Comparison of ENCODE assay signal across 15 cellular contexts in genomic region chr12:118017926-118018325, GRCh38. TPM values are rescaled to one million over a fixed set of nuclear protein-coding genes. Genes with fewer than 3 reads are reported as not detected.
DNase-seq lines count a peak whose midpoint lies in the region; ATAC-seq and TF ChIP-seq lines count a peak whose summit lies in the region.
"Had no signal": no experiment of that assay in that cellular context is flagged by ENCODE, and none has a peak within 500 bp of the region (broad histone marks: within the 10 kb centered on the region; RNA-seq: fewer than 3 reads in every experiment).

No MANE protein-coding gene starts in this region.

- H3K14ac ChIP-seq in trophoblast cell (ENCODE audit: low read length), result no peak overlapping the region

- no peak overlapping the region for H2AK5ac ChIP-seq in trophoblast cell (ENCODE audit: low read length)

- no peak overlapping the region for H2AFZ ChIP-seq in trophoblast cell (ENCODE audit: insufficient read depth, low read length, poor library complexity)

- no peak overlapping the region for H3K4ac ChIP-seq in trophoblast cell (ENCODE audit: low read depth, low read length)

- peaks cover 5% of the 10 kb centered on the region for H3K79me2 ChIP-seq in trophoblast cell (ENCODE audit: control insufficient read depth, insufficient read depth, low read length, poor library complexity)

- peaks cover 0 to 4% of the 10 kb centered on the region in 2 experiments for H3K4me1 ChIP-seq in trophoblast cell (ENCODE audit: control insufficient read depth in 1 of 2, insufficient read depth in 2 of 2, low read length in 2 of 2)
- peaks cover 5 to 17% of the 10 kb centered on the region in 2 donors for H3K4me1 ChIP-seq in adrenal gland (replicated peaks in 1 of 2)

- H3K36me3 Mint-ChIP-seq in activated T-cell treated with anti-CD3 and anti-CD28 coated beads, Interleukin-2, amount 50 U/mL, for 4 hours (ENCODE audit: insufficient read depth), result peaks cover 24% of the 10 kb centered on the region
- H3K36me3 Mint-ChIP-seq in central memory CD8-positive, alpha-beta T cell (ENCODE audit: insufficient read depth), result peaks cover 36% of the 10 kb centered on the region

- H3K9me3 Mint-ChIP-seq in activated T-cell treated with anti-CD3 and anti-CD28 coated beads, Interleukin-2, amount 50 U/mL, for 4 hours, result no peaks in the 10 kb centered on the region
- H3K9me3 Mint-ChIP-seq in central memory CD8-positive, alpha-beta T cell, result no peaks in the 10 kb centered on the region
- H3K9me3 Mint-ChIP-seq: dendritic cell treated with granulocyte-macrophage colony-stimulating factor and Interleukin-4, amounts not matched to agents 40 ng/mL and 50 ng/mL, for 4 days had no signal

- no peaks in the 10 kb centered on the region for H3K27me3 ChIP-seq in trophoblast cell (ENCODE audit: insufficient read depth, low read length)
- no peaks in the 10 kb centered on the region for H3K27me3 ChIP-seq in adrenal gland

- H2BK12ac ChIP-seq in trophoblast cell (ENCODE audit: low read length), result no peak overlapping the region

- no peak overlapping the region for H4K8ac ChIP-seq in trophoblast cell (ENCODE audit: low read depth, low read length)

- H3K4me3 Mint-ChIP-seq in activated T-cell treated with anti-CD3 and anti-CD28 coated beads, Interleukin-2, amount 50 U/mL, for 4 hours, result peak overlapping the region; percentile 95
- H3K4me3 Mint-ChIP-seq in central memory CD8-positive, alpha-beta T cell, result peak overlapping the region; percentile 93

- H2BK5ac ChIP-seq in trophoblast cell (ENCODE audit: low read depth, low read length, poor library complexity), result no peak overlapping the region

- intact Hi-C loops in Right ventricle myocardium inferior (cut with DNase I), result loop anchor here (5.0 to 10.0 kb wide), 2 partner anchors 39 to 357 kb away; partner anchors contain the start of genes SUDS3 and TAOK3
- intact Hi-C loops in adrenal gland (cut with DNase I), result loop anchor here in 1 of 2 donors (10.0 kb wide), 1 partner anchor 143 kb away; no protein-coding TSS in a partner anchor

- H3K9ac ChIP-seq in trophoblast cell (ENCODE audit: low read length), result no peak overlapping the region

- H4K12ac ChIP-seq in trophoblast cell (ENCODE audit: low read depth, low read length), result no peak overlapping the region

- no peak overlapping the region for H3K18ac ChIP-seq in trophoblast cell (ENCODE audit: low read length)

- H3K36me3 ChIP-seq in trophoblast cell (ENCODE audit: control insufficient read depth in 1 of 2, insufficient read depth in 2 of 2, low read length in 2 of 2) (peaks cover 19 to 21% of the 10 kb centered on the region in 2 experiments), adrenal gland (replicated peaks in 1 of 2) (peaks cover 0 to 12% of the 10 kb centered on the region in 2 donors)

- ATAC-seq in activated T-cell treated with anti-CD3 and anti-CD28 coated beads, Interleukin-2, amount 50 U/mL, for 4 hours, result no peak
- no peak for ATAC-seq in central memory CD8-positive, alpha-beta T cell (replicated peaks; ENCODE audit: extremely low read depth, poor library complexity, severe bottlenecking)
- no peak for ATAC-seq in Right ventricle myocardium inferior

- H3K4me3 ChIP-seq in NB4 (ENCODE audit: low read depth, low read length), result peak overlapping the region; percentile 96
- peak overlapping the region; percentile 93 for H3K4me3 ChIP-seq in retinal pigment epithelial cell (ENCODE audit: low read length)
- H3K4me3 ChIP-seq in trophoblast cell (ENCODE audit: low read depth, low read length), result no peak overlapping the region
- H3K4me3 ChIP-seq in adrenal gland, result no peak overlapping the region

- H3K27ac Mint-ChIP-seq in central memory CD8-positive, alpha-beta T cell (ENCODE audit: low read depth), result no peak overlapping the region

- H3K79me1 ChIP-seq in trophoblast cell (ENCODE audit: low read length), result peaks cover 3% of the 10 kb centered on the region

- peaks cover 17% of the 10 kb centered on the region for H3K4me1 Mint-ChIP-seq in activated T-cell treated with anti-CD3 and anti-CD28 coated beads, Interleukin-2, amount 50 U/mL, for 4 hours (ENCODE audit: low read depth)
- H3K4me1 Mint-ChIP-seq in central memory CD8-positive, alpha-beta T cell, result peaks cover 19% of the 10 kb centered on the region

- no peaks in the 10 kb centered on the region for H3K9me3 ChIP-seq in trophoblast cell (ENCODE audit: insufficient read depth, low read depth, low read length)
- H3K9me3 ChIP-seq in adrenal gland (replicated peaks in 1 of 3), result no peaks in the 10 kb centered on the region

- TF ChIP-seq POLR2A in NB4 (IDR thresholded peaks at IDR 0.05; ENCODE audit: extremely low read depth, insufficient read length) (no peak), adrenal gland (IDR thresholded peaks at IDR 0.05) (no peak)

- no peak overlapping the region for H3K4me2 ChIP-seq in trophoblast cell (ENCODE audit: low read length)

- H4K91ac ChIP-seq in trophoblast cell (ENCODE audit: low read depth, low read length), result no peak overlapping the region

- TF ChIP-seq CTCF in NB4 (IDR thresholded peaks at IDR 0.05; ENCODE audit: low read depth, low read length) (no peak), retinal pigment epithelial cell (conservative IDR thresholded peaks at IDR 0.05; ENCODE audit: low read depth, low read length) (no peak), adrenal gland (IDR thresholded peaks at IDR 0.05) (no peak)

- no peak for DNase-seq in activated T-cell treated with anti-CD3 and anti-CD28 coated beads, Interleukin-2, amount 50 U/mL, for 4 hours
- no peak for DNase-seq in activated T-cell treated with anti-CD3 and anti-CD28 coated beads, Interleukin-2, amount 50 U/mL, for 1 hour
- DNase-seq in NB4 (ENCODE audit: low read depth), result no peak
- DNase-seq in central memory CD8-positive, alpha-beta T cell (ENCODE audit: low spot score in 2 of 2), result no peak
- no peak for DNase-seq in retinal pigment epithelial cell (ENCODE audit: low read depth)
- DNase-seq in trophoblast cell, result no peak
- no peak for DNase-seq in Right ventricle myocardium inferior (ENCODE audit: missing footprints)
- no peak for DNase-seq in adrenal gland
- DNase-seq: activated effector memory CD4-positive, alpha-beta T cell treated with Interleukin-2 at 50 U/mL for 16 hours; head of caudate nucleus; mesenchymal stem cell; NCI-H526 treated with DMSO at 0.1 percent for 48 hours; stimulated activated naive CD4-positive, alpha-beta T cell; T1000 had no signal

- H3K27me3 Mint-ChIP-seq in activated T-cell treated with anti-CD3 and anti-CD28 coated beads, Interleukin-2, amount 50 U/mL, for 4 hours (ENCODE audit: low read depth), result no peaks in the 10 kb centered on the region
- H3K27me3 Mint-ChIP-seq in central memory CD8-positive, alpha-beta T cell, result no peaks in the 10 kb centered on the region

- H3K27ac ChIP-seq in trophoblast cell (ENCODE audit: low read depth, low read length) (no peak overlapping the region), adrenal gland (no peak overlapping the region)

- H3K23ac ChIP-seq in trophoblast cell (ENCODE audit: low read length), result no peak overlapping the region

- H2BK120ac ChIP-seq in trophoblast cell (ENCODE audit: insufficient read depth, low read length, poor library complexity), result no peak overlapping the region

RNA-seq across cellular contexts. Expression of gene RFC5, which starts 1.4 kb away (rescaled TPM):
- total RNA-seq in activated T-cell treated with anti-CD3 and anti-CD28 coated beads, Interleukin-2, amount 50 U/mL, for 4 hours, result 10 to 100 TPM; 51.5 to 64.2 (median 51.6) TPM
- 20.0 and 22.8 TPM in 2 replicates for polyA plus RNA-seq in trophoblast cell (2013)
- 4.4 TPM for total RNA-seq in Right ventricle myocardium inferior
- total RNA-seq in adrenal gland, result 10 to 100 TPM in 3 of 8 donors, 1 to 10 TPM in 5; 5.8 to 28.0 (median 9.0) TPM
- polyA plus RNA-seq in adrenal gland, result 1 to 10 TPM; 6.6 to 8.6 (median 7.8) TPM

RNA-seq across cellular contexts. Expression of gene WSB2, which starts 43.1 kb away (rescaled TPM):
- 10 to 100 TPM; 48.1 to 67.7 (median 52.0) TPM for total RNA-seq in activated T-cell treated with anti-CD3 and anti-CD28 coated beads, Interleukin-2, amount 50 U/mL, for 4 hours
- polyA plus RNA-seq in trophoblast cell (2013), result 52.8 and 53.8 TPM in 2 replicates
- total RNA-seq in Right ventricle myocardium inferior (97.3 TPM), adrenal gland (100 to 1,000 TPM in 6 of 8 donors, 10 to 100 TPM in 2; 95.2 to 201 (median 111) TPM)
- polyA plus RNA-seq in adrenal gland, result 100 to 1,000 TPM in 1 of 3 donors, 10 to 100 TPM in 2; 50.0 to 162 (median 60.8) TPM

RNA-seq across cellular contexts. Expression of gene KSR2, which starts 49.1 kb away (rescaled TPM):
- under 1 TPM; 0.05 to 0.08 (median 0.05) TPM for total RNA-seq in activated T-cell treated with anti-CD3 and anti-CD28 coated beads, Interleukin-2, amount 50 U/mL, for 4 hours
- polyA plus RNA-seq in trophoblast cell (2013), result 0.03 and 0.04 TPM in 2 replicates
- total RNA-seq in Right ventricle myocardium inferior (not detected), adrenal gland (1 to 10 TPM in 2 of 8 donors, under 1 TPM in 3, not detected in 3; 0.03 to 2.7 (median 0.84) TPM)
- polyA plus RNA-seq in adrenal gland, result 1 to 10 TPM in 2 of 3 donors, under 1 TPM in 1; 0.20 to 1.4 (median 1.4) TPM

Comparison
In these comparisons a context has a peak if more than half of its experiments do, and no peak if none do; other contexts are left out.
1. H3K4me3 ChIP-seq: peak in NB4 (single experiment) and retinal pigment epithelial cell (single experiment); none in trophoblast cell (single experiment) and adrenal gland (0 of 4).